In the genomic region with DNA sequence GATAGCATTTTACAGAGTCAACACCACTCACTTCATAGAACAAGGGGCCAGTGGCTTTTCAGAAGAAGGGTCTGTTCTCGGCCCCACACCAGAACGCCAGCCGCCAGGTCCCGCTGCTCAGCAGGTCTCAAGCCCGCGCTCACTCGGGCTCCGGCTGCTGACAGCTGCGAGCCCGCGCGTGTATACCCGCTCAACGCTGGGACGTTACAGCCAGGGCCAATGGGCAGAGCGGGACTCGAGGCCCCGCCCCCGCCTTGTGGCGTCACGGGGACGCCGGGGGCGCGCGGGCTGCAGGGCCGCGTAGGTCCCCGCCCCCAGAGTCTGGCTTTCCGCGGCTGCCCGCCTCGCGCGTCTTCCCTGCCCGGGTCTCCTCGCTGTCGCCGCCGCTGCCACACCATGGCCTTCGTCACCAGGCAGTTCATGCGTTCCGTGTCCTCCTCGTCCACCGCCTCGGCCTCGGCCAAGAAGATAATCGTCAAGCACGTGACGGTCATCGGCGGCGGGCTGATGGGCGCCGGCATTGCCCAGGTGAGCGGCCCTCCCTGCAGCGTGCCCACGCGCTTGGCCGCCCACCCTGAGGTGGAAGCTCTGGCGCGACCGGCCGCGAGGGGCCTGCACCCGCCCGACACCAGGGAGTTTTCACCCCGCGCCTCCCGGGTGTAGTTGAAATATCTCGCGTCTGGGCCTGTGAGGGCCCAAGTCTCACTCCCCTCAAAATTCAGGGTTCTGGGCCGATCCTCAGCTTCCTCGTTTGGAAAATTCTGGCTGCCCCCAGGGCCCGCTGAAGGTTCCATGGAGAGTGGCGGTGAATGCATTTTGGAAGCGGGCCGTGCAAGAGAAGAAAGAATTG, we compare ENCODE assay signal across 1 cellular context.
TF ChIP-seq lines count a peak whose summit lies in the region.

A gene (plus strand): TSS at position 353 of the 850 bp plus-strand sequence. CDS start 44 bp downstream, at position 397.

TF ChIP-seq in K562, 482 proteins besides CTCF, POLR2A, EP300 and RAD21 (continued from another document and continues in another):
- TF ChIP-seq, protein P1, sequence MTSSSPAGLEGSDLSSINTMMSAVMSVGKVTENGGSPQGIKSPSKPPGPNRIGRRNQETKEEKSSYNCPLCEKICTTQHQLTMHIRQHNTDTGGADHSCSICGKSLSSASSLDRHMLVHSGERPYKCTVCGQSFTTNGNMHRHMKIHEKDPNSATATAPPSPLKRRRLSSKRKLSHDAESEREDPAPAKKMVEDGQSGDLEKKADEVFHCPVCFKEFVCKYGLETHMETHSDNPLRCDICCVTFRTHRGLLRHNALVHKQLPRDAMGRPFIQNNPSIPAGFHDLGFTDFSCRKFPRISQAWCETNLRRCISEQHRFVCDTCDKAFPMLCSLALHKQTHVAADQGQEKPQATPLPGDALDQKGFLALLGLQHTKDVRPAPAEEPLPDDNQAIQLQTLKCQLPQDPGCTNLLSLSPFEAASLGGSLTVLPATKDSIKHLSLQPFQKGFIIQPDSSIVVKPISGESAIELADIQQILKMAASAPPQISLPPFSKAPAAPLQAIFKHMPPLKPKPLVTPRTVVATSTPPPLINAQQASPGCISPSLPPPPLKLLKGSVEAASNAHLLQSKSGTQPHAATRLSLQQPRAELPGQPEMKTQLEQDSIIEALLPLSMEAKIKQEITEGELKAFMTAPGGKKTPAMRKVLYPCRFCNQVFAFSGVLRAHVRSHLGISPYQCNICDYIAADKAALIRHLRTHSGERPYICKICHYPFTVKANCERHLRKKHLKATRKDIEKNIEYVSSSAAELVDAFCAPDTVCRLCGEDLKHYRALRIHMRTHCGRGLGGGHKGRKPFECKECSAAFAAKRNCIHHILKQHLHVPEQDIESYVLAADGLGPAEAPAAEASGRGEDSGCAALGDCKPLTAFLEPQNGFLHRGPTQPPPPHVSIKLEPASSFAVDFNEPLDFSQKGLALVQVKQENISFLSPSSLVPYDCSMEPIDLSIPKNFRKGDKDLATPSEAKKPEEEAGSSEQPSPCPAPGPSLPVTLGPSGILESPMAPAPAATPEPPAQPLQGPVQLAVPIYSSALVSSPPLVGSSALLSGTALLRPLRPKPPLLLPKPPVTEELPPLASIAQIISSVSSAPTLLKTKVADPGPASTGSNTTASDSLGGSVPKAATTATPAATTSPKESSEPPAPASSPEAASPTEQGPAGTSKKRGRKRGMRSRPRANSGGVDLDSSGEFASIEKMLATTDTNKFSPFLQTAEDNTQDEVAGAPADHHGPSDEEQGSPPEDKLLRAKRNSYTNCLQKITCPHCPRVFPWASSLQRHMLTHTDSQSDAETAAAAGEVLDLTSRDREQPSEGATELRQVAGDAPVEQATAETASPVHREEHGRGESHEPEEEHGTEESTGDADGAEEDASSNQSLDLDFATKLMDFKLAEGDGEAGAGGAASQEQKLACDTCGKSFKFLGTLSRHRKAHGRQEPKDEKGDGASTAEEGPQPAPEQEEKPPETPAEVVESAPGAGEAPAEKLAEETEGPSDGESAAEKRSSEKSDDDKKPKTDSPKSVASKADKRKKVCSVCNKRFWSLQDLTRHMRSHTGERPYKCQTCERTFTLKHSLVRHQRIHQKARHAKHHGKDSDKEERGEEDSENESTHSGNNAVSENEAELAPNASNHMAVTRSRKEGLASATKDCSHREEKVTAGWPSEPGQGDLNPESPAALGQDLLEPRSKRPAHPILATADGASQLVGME (CRISPR knock-in tag; IDR thresholded peaks at IDR 0.05) = no peak
- no peak for TF ChIP-seq TAF7 (tag; IDR thresholded peaks at IDR 0.05)
- TF ChIP-seq HNRNPK (IDR thresholded peaks at IDR 0.05; ENCODE audit: low read depth, low read length, poor library complexity, severe bottlenecking) = peak; percentile 40
- TF ChIP-seq RAD51 (IDR thresholded peaks at IDR 0.05; ENCODE audit: borderline replicate concordance, low read depth) = peak; percentile 36; the same call in 1 of the 2 replicates
- TF ChIP-seq ZNF75A (CRISPR knock-in tag; IDR thresholded peaks at IDR 0.05) = no peak
- no peak for TF ChIP-seq HNRNPH1 (optimal IDR thresholded peaks at IDR 0.05; ENCODE audit: low read depth, low read length)
- peak; percentile 91 for TF ChIP-seq RBFOX2 (IDR thresholded peaks at IDR 0.05; ENCODE audit: low read depth, low read length)
- peak; percentile 56 for TF ChIP-seq FIP1L1 (IDR thresholded peaks at IDR 0.05; ENCODE audit: low read depth, low read length, poor library complexity, severe bottlenecking)
- TF ChIP-seq ZNF408 (CRISPR knock-in tag; IDR thresholded peaks at IDR 0.05; ENCODE audit: low read depth) = no peak
- TF ChIP-seq FOXM1 (IDR thresholded peaks at IDR 0.05; ENCODE audit: low read depth) = no peak
- TF ChIP-seq FOXM1 (CRISPR knock-in tag; IDR thresholded peaks at IDR 0.05; ENCODE audit: low read depth) = peak; percentile 42; the same call in 1 of the 2 replicates
- 0 out of 4 replicates have a peak, but pooled peaks of 1 of the 2 experiments have one; percentile 64 for TF ChIP-seq KDM4B (IDR thresholded peaks at IDR 0.05; ENCODE audit: borderline replicate concordance in 2 of 2, low read depth in 1 of 2)
- no peak for TF ChIP-seq BRCA1 (IDR thresholded peaks at IDR 0.05)
- TF ChIP-seq BRCA1 (CRISPR knock-in tag; IDR thresholded peaks at IDR 0.05) = no peak
- TF ChIP-seq, protein P2, sequence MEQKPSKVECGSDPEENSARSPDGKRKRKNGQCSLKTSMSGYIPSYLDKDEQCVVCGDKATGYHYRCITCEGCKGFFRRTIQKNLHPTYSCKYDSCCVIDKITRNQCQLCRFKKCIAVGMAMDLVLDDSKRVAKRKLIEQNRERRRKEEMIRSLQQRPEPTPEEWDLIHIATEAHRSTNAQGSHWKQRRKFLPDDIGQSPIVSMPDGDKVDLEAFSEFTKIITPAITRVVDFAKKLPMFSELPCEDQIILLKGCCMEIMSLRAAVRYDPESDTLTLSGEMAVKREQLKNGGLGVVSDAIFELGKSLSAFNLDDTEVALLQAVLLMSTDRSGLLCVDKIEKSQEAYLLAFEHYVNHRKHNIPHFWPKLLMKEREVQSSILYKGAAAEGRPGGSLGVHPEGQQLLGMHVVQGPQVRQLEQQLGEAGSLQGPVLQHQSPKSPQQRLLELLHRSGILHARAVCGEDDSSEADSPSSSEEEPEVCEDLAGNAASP (IDR thresholded peaks at IDR 0.05) = no peak
- peak; percentile 50 for TF ChIP-seq TAF9B (IDR thresholded peaks at IDR 0.05; ENCODE audit: partially characterized antibody)
- no peak for TF ChIP-seq BACH1 (tag; IDR thresholded peaks at IDR 0.05)
- TF ChIP-seq MED1 (CRISPR knock-in tag; IDR thresholded peaks at IDR 0.05; ENCODE audit: borderline replicate concordance) = no peak
- TF ChIP-seq, protein P3, sequence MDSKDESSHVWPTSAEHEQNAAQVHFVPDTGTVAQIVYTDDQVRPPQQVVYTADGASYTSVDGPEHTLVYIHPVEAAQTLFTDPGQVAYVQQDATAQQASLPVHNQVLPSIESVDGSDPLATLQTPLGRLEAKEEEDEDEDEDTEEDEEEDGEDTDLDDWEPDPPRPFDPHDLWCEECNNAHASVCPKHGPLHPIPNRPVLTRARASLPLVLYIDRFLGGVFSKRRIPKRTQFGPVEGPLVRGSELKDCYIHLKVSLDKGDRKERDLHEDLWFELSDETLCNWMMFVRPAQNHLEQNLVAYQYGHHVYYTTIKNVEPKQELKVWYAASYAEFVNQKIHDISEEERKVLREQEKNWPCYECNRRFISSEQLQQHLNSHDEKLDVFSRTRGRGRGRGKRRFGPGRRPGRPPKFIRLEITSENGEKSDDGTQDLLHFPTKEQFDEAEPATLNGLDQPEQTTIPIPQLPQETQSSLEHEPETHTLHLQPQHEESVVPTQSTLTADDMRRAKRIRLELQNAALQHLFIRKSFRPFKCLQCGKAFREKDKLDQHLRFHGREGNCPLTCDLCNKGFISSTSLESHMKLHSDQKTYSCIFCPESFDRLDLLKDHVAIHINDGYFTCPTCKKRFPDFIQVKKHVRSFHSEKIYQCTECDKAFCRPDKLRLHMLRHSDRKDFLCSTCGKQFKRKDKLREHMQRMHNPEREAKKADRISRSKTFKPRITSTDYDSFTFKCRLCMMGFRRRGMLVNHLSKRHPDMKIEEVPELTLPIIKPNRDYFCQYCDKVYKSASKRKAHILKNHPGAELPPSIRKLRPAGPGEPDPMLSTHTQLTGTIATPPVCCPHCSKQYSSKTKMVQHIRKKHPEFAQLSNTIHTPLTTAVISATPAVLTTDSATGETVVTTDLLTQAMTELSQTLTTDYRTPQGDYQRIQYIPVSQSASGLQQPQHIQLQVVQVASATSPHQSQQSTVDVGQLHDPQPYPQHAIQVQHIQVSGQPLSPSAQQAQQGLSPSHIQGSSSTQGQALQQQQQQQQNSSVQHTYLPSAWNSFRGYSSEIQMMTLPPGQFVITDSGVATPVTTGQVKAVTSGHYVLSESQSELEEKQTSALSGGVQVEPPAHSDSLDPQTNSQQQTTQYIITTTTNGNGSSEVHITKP (IDR thresholded peaks at IDR 0.05; ENCODE audit: partially characterized antibody) = no peak
- 0 out of 2 replicates have a peak, but pooled peaks have one; percentile 18 for TF ChIP-seq SAFB (IDR thresholded peaks at IDR 0.05; ENCODE audit: borderline replicate concordance, low read depth, low read length)
- TF ChIP-seq NFIC (IDR thresholded peaks at IDR 0.05) = no peak
- TF ChIP-seq ZC3H8 (IDR thresholded peaks at IDR 0.05) = no peak
- TF ChIP-seq PPARD (CRISPR knock-in tag; IDR thresholded peaks at IDR 0.05) = no peak
- TF ChIP-seq ARID2 (IDR thresholded peaks at IDR 0.05) = no peak
- peak; percentile 69; the same call in 1 of the 2 replicates for TF ChIP-seq E2F3 (CRISPR knock-in tag; IDR thresholded peaks at IDR 0.05)
- no peak for TF ChIP-seq MCM7 (IDR thresholded peaks at IDR 0.05)
- TF ChIP-seq SMARCB1 (IDR thresholded peaks at IDR 0.05; ENCODE audit: insufficient read length, low read depth) = no peak
- TF ChIP-seq ZNF778 (CRISPR knock-in tag; IDR thresholded peaks at IDR 0.05) = no peak
- no peak for TF ChIP-seq SRSF3 (IDR thresholded peaks at IDR 0.05; ENCODE audit: insufficient read depth, low read length)
- TF ChIP-seq, protein P4, sequence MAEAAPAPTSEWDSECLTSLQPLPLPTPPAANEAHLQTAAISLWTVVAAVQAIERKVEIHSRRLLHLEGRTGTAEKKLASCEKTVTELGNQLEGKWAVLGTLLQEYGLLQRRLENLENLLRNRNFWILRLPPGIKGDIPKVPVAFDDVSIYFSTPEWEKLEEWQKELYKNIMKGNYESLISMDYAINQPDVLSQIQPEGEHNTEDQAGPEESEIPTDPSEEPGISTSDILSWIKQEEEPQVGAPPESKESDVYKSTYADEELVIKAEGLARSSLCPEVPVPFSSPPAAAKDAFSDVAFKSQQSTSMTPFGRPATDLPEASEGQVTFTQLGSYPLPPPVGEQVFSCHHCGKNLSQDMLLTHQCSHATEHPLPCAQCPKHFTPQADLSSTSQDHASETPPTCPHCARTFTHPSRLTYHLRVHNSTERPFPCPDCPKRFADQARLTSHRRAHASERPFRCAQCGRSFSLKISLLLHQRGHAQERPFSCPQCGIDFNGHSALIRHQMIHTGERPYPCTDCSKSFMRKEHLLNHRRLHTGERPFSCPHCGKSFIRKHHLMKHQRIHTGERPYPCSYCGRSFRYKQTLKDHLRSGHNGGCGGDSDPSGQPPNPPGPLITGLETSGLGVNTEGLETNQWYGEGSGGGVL (CRISPR knock-in tag; IDR thresholded peaks at IDR 0.05) = no peak
- peak; percentile 95 for TF ChIP-seq CREM (IDR thresholded peaks at IDR 0.05; ENCODE audit: low read depth)
- no peak for TF ChIP-seq NFE2 (IDR thresholded peaks at IDR 0.05; ENCODE audit: low read depth)
- TF ChIP-seq EP400 (IDR thresholded peaks at IDR 0.05) = peak; percentile 71; the same call in 1 of the 2 replicates
- peak; percentile 71 for TF ChIP-seq BHLHE40 (IDR thresholded peaks at IDR 0.05; ENCODE audit: low read length)
- TF ChIP-seq, protein P5, sequence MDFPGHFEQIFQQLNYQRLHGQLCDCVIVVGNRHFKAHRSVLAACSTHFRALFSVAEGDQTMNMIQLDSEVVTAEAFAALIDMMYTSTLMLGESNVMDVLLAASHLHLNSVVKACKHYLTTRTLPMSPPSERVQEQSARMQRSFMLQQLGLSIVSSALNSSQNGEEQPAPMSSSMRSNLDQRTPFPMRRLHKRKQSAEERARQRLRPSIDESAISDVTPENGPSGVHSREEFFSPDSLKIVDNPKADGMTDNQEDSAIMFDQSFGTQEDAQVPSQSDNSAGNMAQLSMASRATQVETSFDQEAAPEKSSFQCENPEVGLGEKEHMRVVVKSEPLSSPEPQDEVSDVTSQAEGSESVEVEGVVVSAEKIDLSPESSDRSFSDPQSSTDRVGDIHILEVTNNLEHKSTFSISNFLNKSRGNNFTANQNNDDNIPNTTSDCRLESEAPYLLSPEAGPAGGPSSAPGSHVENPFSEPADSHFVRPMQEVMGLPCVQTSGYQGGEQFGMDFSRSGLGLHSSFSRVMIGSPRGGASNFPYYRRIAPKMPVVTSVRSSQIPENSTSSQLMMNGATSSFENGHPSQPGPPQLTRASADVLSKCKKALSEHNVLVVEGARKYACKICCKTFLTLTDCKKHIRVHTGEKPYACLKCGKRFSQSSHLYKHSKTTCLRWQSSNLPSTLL (IDR thresholded peaks at IDR 0.05) = no peak
- no peak for TF ChIP-seq NFE2L1 (tag; IDR thresholded peaks at IDR 0.05; ENCODE audit: borderline replicate concordance, low read depth)
- no peak for TF ChIP-seq GABPA (tag; conservative IDR thresholded peaks at IDR 0.05; ENCODE audit: low read depth)
- TF ChIP-seq ZNF696 (CRISPR knock-in tag; conservative IDR thresholded peaks at IDR 0.05) = no peak
- TF ChIP-seq ZSCAN29 (IDR thresholded peaks at IDR 0.05) = 0 out of 2 replicates have a peak, but pooled peaks have one; percentile 19
- TF ChIP-seq, protein P6, sequence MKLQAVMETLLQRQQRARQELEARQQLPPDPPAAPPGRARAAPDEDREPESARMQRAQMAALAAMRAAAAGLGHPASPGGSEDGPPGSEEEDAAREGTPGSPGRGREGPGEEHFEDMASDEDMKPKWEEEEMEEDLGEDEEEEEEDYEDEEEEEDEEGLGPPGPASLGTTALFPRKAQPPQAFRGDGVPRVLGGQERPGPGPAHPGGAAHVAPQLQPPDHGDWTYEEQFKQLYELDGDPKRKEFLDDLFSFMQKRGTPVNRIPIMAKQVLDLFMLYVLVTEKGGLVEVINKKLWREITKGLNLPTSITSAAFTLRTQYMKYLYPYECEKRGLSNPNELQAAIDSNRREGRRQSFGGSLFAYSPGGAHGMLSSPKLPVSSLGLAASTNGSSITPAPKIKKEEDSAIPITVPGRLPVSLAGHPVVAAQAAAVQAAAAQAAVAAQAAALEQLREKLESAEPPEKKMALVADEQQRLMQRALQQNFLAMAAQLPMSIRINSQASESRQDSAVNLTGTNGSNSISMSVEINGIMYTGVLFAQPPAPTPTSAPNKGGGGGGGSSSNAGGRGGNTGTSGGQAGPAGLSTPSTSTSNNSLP (IDR thresholded peaks at IDR 0.05; ENCODE audit: borderline replicate concordance, low read depth, low read length) = 0 out of 2 replicates have a peak, but pooled peaks have one; percentile 31
